ENCODE assay signal across 19 cellular contexts in the genomic region with DNA sequence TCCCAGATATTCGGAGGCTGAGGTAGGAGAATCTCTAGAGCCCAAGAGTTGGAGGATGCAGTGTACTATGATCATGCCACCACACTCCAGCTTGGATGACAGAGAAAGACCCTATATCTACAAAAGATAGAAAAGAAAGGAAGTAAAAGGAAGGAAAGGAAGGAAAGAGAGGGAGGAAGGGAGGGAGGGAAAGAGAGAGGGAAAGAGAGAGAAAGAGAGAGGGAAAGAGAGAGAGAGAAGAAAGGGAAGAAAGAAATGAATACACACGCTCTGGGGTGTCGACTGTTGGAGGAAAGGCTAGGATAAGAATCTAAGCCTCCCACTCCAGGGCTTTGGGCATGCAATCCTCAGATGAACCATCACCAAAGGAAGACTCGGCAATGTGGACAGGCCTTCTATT.
DNase-seq lines count a peak whose midpoint lies in the region; ATAC-seq, FAIRE-seq and TF ChIP-seq lines count a peak whose summit lies in the region.
"Had no signal": no experiment of that assay in that cellular context is flagged by ENCODE, and none has a peak within 500 bp of the region (broad histone marks: within the 10 kb centered on the region; RNA-seq: fewer than 3 reads in every experiment).

No MANE protein-coding gene starts in this region.

- FAIRE-seq in HepG2 (lab: Jason Lieb, UNC) (no peak), D721Med (lab: Jason Lieb, UNC) (no peak)
- FAIRE-seq: A549, H54 had no signal

- no peak overlapping the region for H3K23ac ChIP-seq in trophoblast cell (ENCODE audit: low read length)

- TF ChIP-seq RAD21 in HepG2 (CRISPR knock-in tag; IDR thresholded peaks at IDR 0.05), result no peak

- H3K9me3 Mint-ChIP-seq in mesothelial cell of epicardium, result no peaks in the 10 kb centered on the region
- H3K9me3 Mint-ChIP-seq: CD4-positive, alpha-beta T cell; GM23338 had no signal

- no peaks in the 10 kb centered on the region for H3K27me3 Mint-ChIP-seq in mesothelial cell of epicardium (ENCODE audit: low read depth)

- TF ChIP-seq EP300 in HepG2 (IDR thresholded peaks at IDR 0.05; ENCODE audit: low read depth in 2 of 2, low read length in 2 of 2) (no peak), HepG2 (CRISPR knock-in tag; IDR thresholded peaks at IDR 0.05; ENCODE audit: borderline replicate concordance) (no peak)

- no peak overlapping the region for H4K8ac ChIP-seq in trophoblast cell (ENCODE audit: low read depth, low read length)

- DNase-seq in HepG2 (ENCODE audit: low spot score), result no peak
- no peak for DNase-seq in right lobe of liver
- no peak for DNase-seq in mesothelial cell of epicardium (ENCODE audit: low spot score in 2 of 2, unreplicated experiment in 2 of 2)
- DNase-seq in trophoblast cell, result no peak
- DNase-seq in D721Med (ENCODE audit: insufficient read length, low spot score), result no peak
- no peak for DNase-seq in head of caudate nucleus
- DNase-seq: AML-193; Caco-2; CD4-positive, alpha-beta T cell; DMS79 treated with DMSO at 0.1 percent for 48 hours; GF-D8; HCEC 1CT had no signal

- CTCF ChIA-PET in HepG2 (lab: Yijun Ruan, JAX; ENCODE audit: low intra/inter-chr PET ratio, low total read pairs), result no interaction called here

- no peak overlapping the region for H3K4me2 ChIP-seq in HepG2 (ENCODE audit: low read depth, low read length)
- H3K4me2 ChIP-seq in trophoblast cell (ENCODE audit: low read length), result no peak overlapping the region
- H3K4me2 ChIP-seq: A549, GM23338 had no signal

- peaks cover 84% of the 10 kb centered on the region for H3K79me2 ChIP-seq in HepG2 (ENCODE audit: insufficient read depth, low read length)
- peaks cover 2% of the 10 kb centered on the region for H3K79me2 ChIP-seq in trophoblast cell (ENCODE audit: control insufficient read depth, insufficient read depth, low read length, poor library complexity)

- no peak overlapping the region for H3K14ac ChIP-seq in trophoblast cell (ENCODE audit: low read length)

- H2BK5ac ChIP-seq in trophoblast cell (ENCODE audit: low read depth, low read length, poor library complexity), result no peak overlapping the region

- ATAC-seq in HepG2, result no peak
- no peak for ATAC-seq in right lobe of liver
- no peak for ATAC-seq in GM18861 (IDR thresholded peaks at IDR 0.05; ENCODE audit: unreplicated experiment)
- ATAC-seq: GM23338 had no signal

- H3K4me1 Mint-ChIP-seq in mesothelial cell of epicardium, result peaks cover 43% of the 10 kb centered on the region

- H3K4ac ChIP-seq in trophoblast cell (ENCODE audit: low read depth, low read length), result peak overlapping the region; percentile 30

- H3K27ac Mint-ChIP-seq in mesothelial cell of epicardium, result peak overlapping the region; percentile 67
- H3K27ac Mint-ChIP-seq: CD4-positive, alpha-beta T cell; GM23338 had no signal

- H3K27me3 ChIP-seq in HepG2 (ENCODE audit: control insufficient read depth in 1 of 2, insufficient read depth in 2 of 2, low read length in 2 of 2), result no peaks in the 10 kb centered on the region
- H3K27me3 ChIP-seq in right lobe of liver, result no peaks in the 10 kb centered on the region
- H3K27me3 ChIP-seq in trophoblast cell (ENCODE audit: insufficient read depth, low read length), result no peaks in the 10 kb centered on the region
- no peaks in the 10 kb centered on the region for H3K27me3 ChIP-seq in stomach smooth muscle (ENCODE audit: control insufficient read depth in 1 of 2, insufficient read depth in 2 of 2, low read length in 2 of 2)

- WGBS in HepG2 (ENCODE audit: low lambda C conversion rate), result 98% methylated on average over 4 of the region's 4 CpGs
- 93% methylated on average over 3 of the region's 4 CpGs for WGBS in right lobe of liver (ENCODE audit: insufficient coverage, low coverage, low lambda C conversion rate, missing lambda C conversion rate)
- no CpG with 5 or more reads among the region's 4 CpGs for WGBS in trophoblast cell (ENCODE audit: extremely low coverage, insufficient coverage, insufficient read length)

- no peaks in the 10 kb centered on the region for H3K36me3 ChIP-seq in HepG2 (replicated peaks in 1 of 2; ENCODE audit: control insufficient read depth in 1 of 2, insufficient read depth in 2 of 2, low read length in 2 of 2)
- no peaks in the 10 kb centered on the region for H3K36me3 ChIP-seq in right lobe of liver
- H3K36me3 ChIP-seq in trophoblast cell (ENCODE audit: control insufficient read depth in 1 of 2, insufficient read depth in 2 of 2, low read length in 2 of 2), result no peaks in the 10 kb centered on the region
- H3K36me3 ChIP-seq in stomach smooth muscle (ENCODE audit: control insufficient read depth in 2 of 2, insufficient read depth in 2 of 2, low read length in 2 of 2), result no peaks in the 10 kb centered on the region

- no peak overlapping the region for H2BK120ac ChIP-seq in trophoblast cell (ENCODE audit: insufficient read depth, low read length, poor library complexity)

- H4K12ac ChIP-seq in trophoblast cell (ENCODE audit: low read depth, low read length), result no peak overlapping the region

- H3K4me3 ChIP-seq in HepG2 (replicated peaks in 1 of 3; ENCODE audit: insufficient read depth in 1 of 3, low read depth in 2 of 3, low read length in 3 of 3), result no peak overlapping the region
- no peak overlapping the region for H3K4me3 ChIP-seq in right lobe of liver
- no peak overlapping the region for H3K4me3 ChIP-seq in trophoblast cell (ENCODE audit: low read depth, low read length)
- H3K4me3 ChIP-seq in stomach smooth muscle (ENCODE audit: low read length in 2 of 2), result no peak overlapping the region
- H3K4me3 ChIP-seq: A549, GM23338 had no signal

- H3K27ac ChIP-seq in HepG2 (ENCODE audit: extremely low read length, insufficient read depth, low read length) (no peak overlapping the region), right lobe of liver (no peak overlapping the region), trophoblast cell (ENCODE audit: low read depth, low read length) (no peak overlapping the region), stomach smooth muscle (ENCODE audit: low read length) (peak overlapping the region; percentile 82)
- H3K27ac ChIP-seq: 22Rv1, A549, C4-2B had no signal

- H4K91ac ChIP-seq in trophoblast cell (ENCODE audit: low read depth, low read length), result no peak overlapping the region

- TF ChIP-seq POLR2A in HepG2 (IDR thresholded peaks at IDR 0.05; ENCODE audit: insufficient read depth in 1 of 2, low read depth in 2 of 2, low read length in 2 of 2) (no peak), right lobe of liver (IDR thresholded peaks at IDR 0.05) (no peak)

- in situ Hi-C loops in HepG2 (cut with HindIII; ENCODE audit: extremely low pct_ligation_motif_present, low pct_unique_long_range_greater_than_20kb), result no loop called here

- no peak overlapping the region for H3K4me3 Mint-ChIP-seq in mesothelial cell of epicardium
- H3K4me3 Mint-ChIP-seq: CD4-positive, alpha-beta T cell; GM23338 had no signal

- no peak overlapping the region for H3K18ac ChIP-seq in trophoblast cell (ENCODE audit: low read length)

- POLR2A ChIA-PET in HepG2 (lab: Yijun Ruan, JAX), result interaction anchor here (1.6 kb wide), 1 partner anchor 8 kb away, joined by 12 read pairs; no protein-coding TSS in a partner anchor

- no TSS peak for BruUV-seq in HepG2 (replicated peaks; lab: Mats Ljungman, UMichigan)

- no peaks in the 10 kb centered on the region for H3K36me3 Mint-ChIP-seq in mesothelial cell of epicardium

- no peak overlapping the region for H2AK5ac ChIP-seq in trophoblast cell (ENCODE audit: low read length)

- H3K9ac ChIP-seq in HepG2 (ENCODE audit: insufficient read depth, low read depth, low read length) (no peak overlapping the region), trophoblast cell (ENCODE audit: low read length) (no peak overlapping the region), stomach smooth muscle (ENCODE audit: low read length in 2 of 2) (no peak overlapping the region)

- TF ChIP-seq CTCF in HepG2 (CRISPR knock-in tag; IDR thresholded peaks at IDR 0.05) (no peak), right lobe of liver (IDR thresholded peaks at IDR 0.05) (no peak), mesothelial cell of epicardium (IDR thresholded peaks at IDR 0.05; ENCODE audit: unreplicated experiment) (no peak), D721Med (IDR thresholded peaks at IDR 0.05; ENCODE audit: insufficient read depth, missing control alignments) (no peak)

- intact Hi-C loops in HepG2 (cut with micrococcal nuclease; ENCODE audit: unreplicated experiment), result no loop called here
- intact Hi-C loops in right lobe of liver (cut with DNase I), result no loop called here
- intact Hi-C loops in head of caudate nucleus (cut with DNase I), result no loop called here

- no peaks in the 10 kb centered on the region for H3K9me3 ChIP-seq in HepG2 (ENCODE audit: low read length)
- no peaks in the 10 kb centered on the region for H3K9me3 ChIP-seq in right lobe of liver
- no peaks in the 10 kb centered on the region for H3K9me3 ChIP-seq in trophoblast cell (ENCODE audit: insufficient read depth, low read depth, low read length)
- H3K9me3 ChIP-seq in stomach smooth muscle (ENCODE audit: control insufficient read depth in 2 of 2, low read length in 2 of 2), result no peaks in the 10 kb centered on the region
- H3K9me3 ChIP-seq: A549, Caco-2 had no signal

- peaks cover 13% of the 10 kb centered on the region for H4K20me1 ChIP-seq in HepG2 (ENCODE audit: insufficient read depth, low read length)

- no peak overlapping the region for H2AFZ ChIP-seq in HepG2 (ENCODE audit: low read length)
- H2AFZ ChIP-seq in trophoblast cell (ENCODE audit: insufficient read depth, low read length, poor library complexity), result no peak overlapping the region
- H2AFZ ChIP-seq: GM23338 had no signal

- H3K79me1 ChIP-seq in trophoblast cell (ENCODE audit: low read length), result no peaks in the 10 kb centered on the region

- no peak overlapping the region for H2BK12ac ChIP-seq in trophoblast cell (ENCODE audit: low read length)

- peaks cover 56% of the 10 kb centered on the region for H3K4me1 ChIP-seq in HepG2 (ENCODE audit: insufficient read depth, low read length)
- H3K4me1 ChIP-seq in right lobe of liver, result peaks cover 0 to 10% (median 5%) of the 10 kb centered on the region in 4 donors
- peaks cover 0 to 2% of the 10 kb centered on the region in 2 experiments for H3K4me1 ChIP-seq in trophoblast cell (ENCODE audit: control insufficient read depth in 1 of 2, insufficient read depth in 2 of 2, low read length in 2 of 2)
- peaks cover 35% of the 10 kb centered on the region for H3K4me1 ChIP-seq in stomach smooth muscle (ENCODE audit: control insufficient read depth, insufficient read depth, low read length)

TF ChIP-seq in HepG2, 621 proteins besides CTCF, POLR2A, EP300 and RAD21 (continues in another document):
- TF ChIP-seq NR2F6 (IDR thresholded peaks at IDR 0.05) (no peak), NR2F6 (CRISPR knock-in tag; IDR thresholded peaks at IDR 0.05) (no peak), RAD51 (IDR thresholded peaks at IDR 0.05; ENCODE audit: borderline replicate concordance) (0 out of 2 replicates have a peak, but pooled peaks have one; percentile 23)
